ENCODE assay signal across 8 cellular contexts in genomic region chr19:57849666-57850473, GRCh38. TPM values are rescaled to one million over a fixed set of nuclear protein-coding genes. Genes with fewer than 3 reads are reported as not detected.
A peak's percentile ranks its signal among the peaks of the same experiment; 100 is the strongest.
DNase-seq lines count a peak whose midpoint lies in the region; ATAC-seq and TF ChIP-seq lines count a peak whose summit lies in the region.
"Not testable (repeated sequence)": the region's sequence is repeated elsewhere in the genome, so short reads cannot be mapped to it uniquely, and the experiment has no call there.

Gene ZNF587 (plus strand): TSS chr19:57849859. CDS start chr19:57850039, 180 bp downstream.

- TF ChIP-seq POLR2A in spleen (IDR thresholded peaks at IDR 0.05) = not testable (repeated sequence)

- H3K27ac ChIP-seq in caudate nucleus (ENCODE audit: low read depth, low read length) = not testable (repeated sequence)
- peak within 1 kb of the TSS; percentile 57 to 91 (median 82) for H3K27ac ChIP-seq in spleen

- ATAC-seq in GM18870 (IDR thresholded peaks at IDR 0.05; ENCODE audit: unreplicated experiment) (peak; percentile 84), HG03135 (IDR thresholded peaks at IDR 0.05; ENCODE audit: unreplicated experiment) (peak; percentile 95), activated B cell treated with CpG ODN at 0.5 μM for 24 hours (ENCODE audit: low read depth) (peak; percentile 97)

- not testable (repeated sequence) for H3K9me3 ChIP-seq in spleen

- H3K36me3 Mint-ChIP-seq in activated B cell treated with CpG ODN at 0.5 μM for 24 hours (ENCODE audit: low read depth) = peaks cover 32% of the 10 kb centered on the region

- peaks cover 0 to 44% (median 3%) of the 10 kb centered on the region in 6 donors for H3K36me3 ChIP-seq in spleen

- in situ Hi-C loops in ACHN (cut with HindIII; ENCODE audit: low pct_ligation_motif_present, low pct_unique_long_range_greater_than_20kb, low sequenced_read_pairs) = not testable (repeated sequence)

- DNase-seq in ACHN (peak; percentile 84), NCI-H2227 (lab: John Stamatoyannopoulos, UW; ENCODE audit: unreplicated experiment) (peak; percentile 90), activated B cell treated with CpG ODN at 0.5 μM for 24 hours (peak; percentile 68), caudate nucleus (lab: John Stamatoyannopoulos, UW) (peak in 59 of 61 donors; percentile 10 to 92 (median 57)), iris pigment epithelial cell (ENCODE audit: low read depth) (peak; percentile 89), spleen (peak; percentile 92)

- H3K9me3 Mint-ChIP-seq in activated B cell treated with CpG ODN at 0.5 μM for 24 hours = not testable (repeated sequence)

- CTCF ChIA-PET in activated B cell treated with CpG ODN at 0.5 μM for 24 hours (lab: Charles Lee) = not testable (repeated sequence)

- H3K27ac Mint-ChIP-seq in activated B cell treated with CpG ODN at 0.5 μM for 24 hours = peak within 1 kb of the TSS; percentile 93

- intact Hi-C loops in activated B cell treated with CpG ODN at 0.5 μM for 24 hours (cut with micrococcal nuclease) = loop anchor here (1.0 kb wide), 1 partner anchor 305 kb away; no protein-coding TSS in a partner anchor
- intact Hi-C loops in spleen (cut with DNase I; ENCODE audit: low total_unique reads) = not testable (repeated sequence)

- POLR2A ChIA-PET in activated B cell treated with CpG ODN at 0.5 μM for 24 hours (lab: Charles Lee) = interaction anchor here (0.6 to 2.2 kb wide), 7 partner anchors 30 to 460 kb away, joined by 3 to 12 read pairs (median 7); partner anchors contain the start of genes ZNF417, ZNF548, ZNF552 and ZNF606

- H3K4me1 ChIP-seq in spleen = peaks cover 0 to 32% (median 20%) of the 10 kb centered on the region in 6 donors

- 0 to 5% (median 0%) methylated on average over 16 to 42 of the region's 42 CpGs for WGBS in spleen, 5 donors

- not testable (repeated sequence) for TF ChIP-seq CTCF in activated B cell treated with CpG ODN at 0.5 μM for 24 hours (IDR thresholded peaks at IDR 0.05); spleen (IDR thresholded peaks at IDR 0.05 in 8 of 11, conservative IDR thresholded peaks at IDR 0.05 in 3 of 11)

- H3K4me3 ChIP-seq in spleen = peak within 1 kb of the TSS; percentile 70 to 87 (median 76)

- not testable (repeated sequence) for H3K27me3 Mint-ChIP-seq in activated B cell treated with CpG ODN at 0.5 μM for 24 hours

- peak within 1 kb of the TSS; percentile 95 for H3K4me3 Mint-ChIP-seq in activated B cell treated with CpG ODN at 0.5 μM for 24 hours

- peaks cover 24% of the 10 kb centered on the region for H3K4me1 Mint-ChIP-seq in activated B cell treated with CpG ODN at 0.5 μM for 24 hours

- H3K27me3 ChIP-seq in spleen (replicated peaks in 1 of 7) = not testable (repeated sequence)

RNA-seq across cellular contexts. Expression of gene ZNF587, which starts in this region (rescaled TPM):
- total RNA-seq in activated B cell treated with CpG ODN at 0.5 μM for 24 hours (44.0 and 61.1 TPM in 2 replicates), spleen (10 to 100 TPM; 23.8 to 46.5 (median 39.0) TPM)
- 10 to 100 TPM in 1 of 3 donors, 1 to 10 TPM in 2; 3.9 to 20.2 (median 4.8) TPM for polyA plus RNA-seq in spleen
